Comparison of ENCODE assay signal across 31 cellular contexts in the genomic region with DNA sequence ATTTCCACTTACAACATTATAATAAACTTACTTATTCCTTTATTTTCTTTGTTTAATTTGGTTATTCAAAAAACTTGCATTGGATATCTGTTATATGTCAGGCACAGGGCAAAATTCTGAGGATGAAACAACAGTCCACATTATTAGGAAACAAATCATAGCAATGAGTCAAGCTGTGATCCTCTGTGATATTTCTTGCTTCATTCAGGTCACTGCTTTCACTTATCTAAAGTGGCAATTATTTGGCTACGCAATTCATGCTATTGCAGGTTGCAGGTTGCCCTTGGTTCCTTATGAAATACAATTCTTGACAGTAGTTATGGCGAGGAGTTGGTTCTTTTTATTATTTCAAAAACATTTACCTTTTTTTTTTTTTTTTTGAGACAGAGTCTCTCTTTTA.
"Had no signal": no experiment of that assay in that cellular context is flagged by ENCODE, and none has a peak within 500 bp of the region (broad histone marks: within the 10 kb centered on the region; RNA-seq: fewer than 3 reads in every experiment).

No MANE protein-coding gene starts in this region.

- H3K27me3 ChIP-seq: adrenal gland, ascending aorta, breast epithelium, cardiac muscle cell, esophagus squamous epithelium, gastroesophageal sphincter, heart right ventricle had no signal

- H3K4me1 ChIP-seq: adrenal gland, ascending aorta, breast epithelium, esophagus squamous epithelium, gastroesophageal sphincter, heart right ventricle had no signal

- DNase-seq: activated B cell treated with CpG ODN at 0.5 μM for 24 hours; activated CD4-positive, alpha-beta memory T cell treated with anti-CD3 and anti-CD28 coated beads for 36 hours; activated CD4-positive, alpha-beta T cell treated with anti-CD3 and anti-CD28 coated beads for 48 hours; activated CD4-positive, alpha-beta T cell treated with anti-CD3 and anti-CD28 coated beads, Interleukin-2, amount 50 U/mL, for 1 hour; activated CD8-positive, alpha-beta memory T cell treated with anti-CD3 and anti-CD28 coated beads, Interleukin-2, amount 10 ng/mL, durations not matched to agents 7 days and 5 days; activated CD8-positive, alpha-beta memory T cell treated with anti-CD3 and anti-CD28 coated beads, Interleukin-2, amount 50 U/mL, for 4 hours; activated CD8-positive, alpha-beta T cell treated with anti-CD3 and anti-CD28 coated beads, Interleukin-2, amount 10 ng/mL, durations not matched to agents 7 days and 5 days; activated effector memory CD4-positive, alpha-beta T cell treated with anti-CD3 and anti-CD28 coated beads, Interleukin-2, amount 50 U/mL, for 16 hours; activated naive CD4-positive, alpha-beta T cell treated with anti-CD3 and anti-CD28 coated beads for 36 hours; activated naive CD8-positive, alpha-beta T cell treated with anti-CD3 and anti-CD28 coated beads for 36 hours; activated naive CD8-positive, alpha-beta T cell treated with anti-CD3 and anti-CD28 coated beads, Interleukin-2, amount 50 U/mL, for 24 hours; activated T-cell treated with anti-CD3 and anti-CD28 coated beads, Interleukin-2, amount 50 U/mL, for 1 hour; activated T-cell treated with anti-CD3 and anti-CD28 coated beads, Interleukin-2, amount 50 U/mL, for 48 hours; adrenal gland; central memory CD4-positive, alpha-beta T cell; cortex of kidney; dermis blood vessel endothelial cell; effector CD4-positive, alpha-beta T cell; effector memory CD8-positive, alpha-beta T cell; esophagus squamous epithelium; foreskin melanocyte; heart right ventricle; T-helper 1 cell; T-helper 17 cell; T1000; WERI-Rb-1 had no signal

- H3K36me3 ChIP-seq: adrenal gland, ascending aorta, breast epithelium, cardiac muscle cell, esophagus squamous epithelium, gastroesophageal sphincter, heart right ventricle, WERI-Rb-1 had no signal

- H3K27ac ChIP-seq: adrenal gland, ascending aorta, breast epithelium, cardiac muscle cell, esophagus squamous epithelium, gastroesophageal sphincter, heart right ventricle, WERI-Rb-1 had no signal

- H3K4me3 ChIP-seq: adrenal gland, ascending aorta, breast epithelium, cardiac muscle cell, esophagus squamous epithelium, gastroesophageal sphincter, heart right ventricle had no signal

- H3K9me3 ChIP-seq: adrenal gland, ascending aorta, breast epithelium, esophagus squamous epithelium, gastroesophageal sphincter had no signal

- ATAC-seq: activated CD4-positive, CD25-positive, alpha-beta regulatory T cell treated with anti-CD3 and anti-CD28 coated beads, Interleukin-2, amount 50 U/mL, for 24 hours; activated CD8-positive, alpha-beta memory T cell treated with anti-CD3 and anti-CD28 coated beads, Interleukin-2, amount 10 ng/mL, durations not matched to agents 7 days and 5 days; activated CD8-positive, alpha-beta T cell treated with anti-CD3 and anti-CD28 coated beads, Interleukin-2, amount 10 ng/mL, durations not matched to agents 7 days and 5 days; activated naive CD8-positive, alpha-beta T cell treated with anti-CD3 and anti-CD28 coated beads, Interleukin-2, amount 50 U/mL, for 24 hours; effector memory CD8-positive, alpha-beta T cell; gastroesophageal sphincter; heart right ventricle; T-helper 17 cell had no signal
